Comparison of ENCODE assay signal across 16 cellular contexts in genomic region chr2:85018049-85018447, GRCh38. TPM values are rescaled to one million over a fixed set of nuclear protein-coding genes. Genes with fewer than 3 reads are reported as not detected.
DNase-seq lines count a peak whose midpoint lies in the region; ATAC-seq and TF ChIP-seq lines count a peak whose summit lies in the region.
"Had no signal": no experiment of that assay in that cellular context is flagged by ENCODE, and none has a peak within 500 bp of the region (broad histone marks: within the 10 kb centered on the region; RNA-seq: fewer than 3 reads in every experiment).

No MANE protein-coding gene starts in this region.

- no peaks in the 10 kb centered on the region for H3K27me3 ChIP-seq in endodermal cell (ENCODE audit: control insufficient read depth, insufficient read depth, low read length, poor library complexity, severe bottlenecking)
- H3K27me3 ChIP-seq: foreskin keratinocyte, upper lobe of left lung had no signal

- peaks cover 16% of the 10 kb centered on the region for H3K36me3 Mint-ChIP-seq in activated naive CD4-positive, alpha-beta T cell treated with anti-CD3 and anti-CD28 coated beads for 36 hours (ENCODE audit: low read depth)
- H3K36me3 Mint-ChIP-seq in endodermal cell (ENCODE audit: low read depth): peaks cover 15% of the 10 kb centered on the region
- peaks cover 17% of the 10 kb centered on the region for H3K36me3 Mint-ChIP-seq in stimulated activated memory B cell treated with anti-CD40 and anti-IgM and Interleukin-4, amounts not matched to agents 10 μg/mL and 1 μg/mL and 100 μg/mL, for 72 hours

- no peak overlapping the region for H3K4me3 Mint-ChIP-seq in activated naive CD4-positive, alpha-beta T cell treated with anti-CD3 and anti-CD28 coated beads for 36 hours
- no peak overlapping the region for H3K4me3 Mint-ChIP-seq in endodermal cell
- H3K4me3 Mint-ChIP-seq in stimulated activated memory B cell treated with anti-CD40 and anti-IgM and Interleukin-4, amounts not matched to agents 10 μg/mL and 1 μg/mL and 100 μg/mL, for 72 hours: no peak overlapping the region
- H3K4me3 Mint-ChIP-seq: nephron progenitor cell had no signal

- no peaks in the 10 kb centered on the region for H3K4me1 ChIP-seq in endodermal cell (ENCODE audit: control insufficient read depth, insufficient read depth, low read length)

- H3K27ac ChIP-seq in RWPE1 (0 out of 2 replicates have a peak overlapping the region, but pooled peaks have one; percentile 22), endodermal cell (ENCODE audit: low read depth, low read length) (no peak overlapping the region)
- H3K27ac ChIP-seq: foreskin keratinocyte, upper lobe of left lung, WERI-Rb-1 had no signal

- intact Hi-C loops in activated naive CD4-positive, alpha-beta T cell treated with anti-CD3 and anti-CD28 coated beads for 36 hours (cut with micrococcal nuclease): no loop called here

- TF ChIP-seq CTCF in RWPE1 (conservative IDR thresholded peaks at IDR 0.05; ENCODE audit: low read depth): no peak; the same call in 1 of the 2 replicates
- TF ChIP-seq CTCF in endodermal cell (conservative IDR thresholded peaks at IDR 0.05): peak; percentile 40
- TF ChIP-seq CTCF in foreskin fibroblast (IDR thresholded peaks at IDR 0.05; ENCODE audit: low read depth, low read length): no peak

- CTCF ChIA-PET in activated naive CD4-positive, alpha-beta T cell treated with anti-CD3 and anti-CD28 coated beads for 36 hours (lab: Charles Lee): interaction anchor here (0.7 to 3.6 kb wide), 19 partner anchors 8 to 362 kb away, joined by 3 to 26 read pairs (median 4); no protein-coding TSS in a partner anchor
- CTCF ChIA-PET in RWPE1 (lab: Yijun Ruan, JAX): interaction anchor here (0.6 to 1.3 kb wide), 8 partner anchors 7 to 1069 kb away, joined by 3 to 8 read pairs (median 4); no protein-coding TSS in a partner anchor

- 91% methylated on average over 8 of the region's 8 CpGs; no CpG with 5 or more reads in 1 of the 2 experiments for WGBS in endodermal cell (ENCODE audit: insufficient coverage in 1 of 2, insufficient read length in 1 of 2), 2 experiments

- H3K4me1 Mint-ChIP-seq in activated naive CD4-positive, alpha-beta T cell treated with anti-CD3 and anti-CD28 coated beads for 36 hours (ENCODE audit: low read depth): peaks cover 69% of the 10 kb centered on the region
- H3K4me1 Mint-ChIP-seq in endodermal cell: peaks cover 13% of the 10 kb centered on the region
- peaks cover 63% of the 10 kb centered on the region for H3K4me1 Mint-ChIP-seq in stimulated activated memory B cell treated with anti-CD40 and anti-IgM and Interleukin-4, amounts not matched to agents 10 μg/mL and 1 μg/mL and 100 μg/mL, for 72 hours

- peak overlapping the region; percentile 66 for H3K27ac Mint-ChIP-seq in activated naive CD4-positive, alpha-beta T cell treated with anti-CD3 and anti-CD28 coated beads for 36 hours
- H3K27ac Mint-ChIP-seq in endodermal cell: no peak overlapping the region
- peak overlapping the region; percentile 44 for H3K27ac Mint-ChIP-seq in stimulated activated memory B cell treated with anti-CD40 and anti-IgM and Interleukin-4, amounts not matched to agents 10 μg/mL and 1 μg/mL and 100 μg/mL, for 72 hours
- H3K27ac Mint-ChIP-seq: nephron progenitor cell had no signal

- no peaks in the 10 kb centered on the region for H3K9me3 ChIP-seq in endodermal cell (ENCODE audit: control insufficient read depth, low read length)
- H3K9me3 ChIP-seq: upper lobe of left lung had no signal

- no peak overlapping the region for H3K9ac ChIP-seq in endodermal cell (ENCODE audit: extremely low read depth, low read length, poor library complexity, severe bottlenecking)

- H3K4me3 ChIP-seq in endodermal cell (ENCODE audit: low read length): no peak overlapping the region
- no peak overlapping the region for H3K4me3 ChIP-seq in foreskin fibroblast (ENCODE audit: low read depth in 1 of 2, low read length in 2 of 2)
- H3K4me3 ChIP-seq: upper lobe of left lung had no signal

- H3K9me3 Mint-ChIP-seq in activated naive CD4-positive, alpha-beta T cell treated with anti-CD3 and anti-CD28 coated beads for 36 hours: no peaks in the 10 kb centered on the region
- no peaks in the 10 kb centered on the region for H3K9me3 Mint-ChIP-seq in endodermal cell
- H3K9me3 Mint-ChIP-seq in stimulated activated memory B cell treated with anti-CD40 and anti-IgM and Interleukin-4, amounts not matched to agents 10 μg/mL and 1 μg/mL and 100 μg/mL, for 72 hours: no peaks in the 10 kb centered on the region

- POLR2A ChIA-PET in RWPE1 (lab: Yijun Ruan, JAX; ENCODE audit: low non-redundant PET): no interaction called here

- no peak for DNase-seq in activated naive CD4-positive, alpha-beta T cell treated with anti-CD3 and anti-CD28 coated beads for 36 hours
- DNase-seq in activated naive CD4-positive, alpha-beta T cell treated with anti-CD3 and anti-CD28 coated beads, Interleukin-2, amount 50 U/mL, for 16 hours: no peak
- DNase-seq in RWPE1 (ENCODE audit: low spot score) (no peak), endodermal cell (no peak), foreskin fibroblast (no peak), COLO668 (lab: John Stamatoyannopoulos, UW; ENCODE audit: unreplicated experiment) (no peak), A172 (ENCODE audit: low spot score) (no peak)
- DNase-seq: activated gamma-delta T cell, foreskin keratinocyte, GDM1, nephron progenitor cell, Right ventricle myocardium superior, small intestine, upper lobe of left lung had no signal

- H3K27me3 Mint-ChIP-seq in activated naive CD4-positive, alpha-beta T cell treated with anti-CD3 and anti-CD28 coated beads for 36 hours (ENCODE audit: low read depth): no peaks in the 10 kb centered on the region
- no peaks in the 10 kb centered on the region for H3K27me3 Mint-ChIP-seq in endodermal cell (ENCODE audit: insufficient read depth)
- H3K27me3 Mint-ChIP-seq in stimulated activated memory B cell treated with anti-CD40 and anti-IgM and Interleukin-4, amounts not matched to agents 10 μg/mL and 1 μg/mL and 100 μg/mL, for 72 hours: no peaks in the 10 kb centered on the region

- H3K36me3 ChIP-seq in endodermal cell (ENCODE audit: control insufficient read depth, insufficient read depth, low read length): peaks cover 5% of the 10 kb centered on the region
- H3K36me3 ChIP-seq: WERI-Rb-1 had no signal

- ATAC-seq in stimulated activated memory B cell treated with anti-CD40 and anti-IgM and Interleukin-4, amounts not matched to agents 10 μg/mL and 1 μg/mL and 100 μg/mL, for 72 hours: no peak
- ATAC-seq: foreskin keratinocyte had no signal

RNA-seq across cellular contexts. Expression of gene KCMF1, which starts 47.1 kb away (rescaled TPM):
- 100 to 1,000 TPM; 105 to 109 TPM for total RNA-seq in activated naive CD4-positive, alpha-beta T cell treated with anti-CD3 and anti-CD28 coated beads for 36 hours
- 10 to 100 TPM; 71.8 to 86.8 TPM for total RNA-seq in endodermal cell
- 77.4 TPM for polyA plus RNA-seq in endodermal cell (2013, experiment 1 of 2)
- polyA plus RNA-seq in endodermal cell (2013, experiment 2 of 2): 68.3 TPM
- total RNA-seq in A172 (2014; rRNA removed; shearing (Covaris generic)): 106 and 118 TPM in 2 replicates
